ENCODE assay signal across 20 cellular contexts in the genomic region with DNA sequence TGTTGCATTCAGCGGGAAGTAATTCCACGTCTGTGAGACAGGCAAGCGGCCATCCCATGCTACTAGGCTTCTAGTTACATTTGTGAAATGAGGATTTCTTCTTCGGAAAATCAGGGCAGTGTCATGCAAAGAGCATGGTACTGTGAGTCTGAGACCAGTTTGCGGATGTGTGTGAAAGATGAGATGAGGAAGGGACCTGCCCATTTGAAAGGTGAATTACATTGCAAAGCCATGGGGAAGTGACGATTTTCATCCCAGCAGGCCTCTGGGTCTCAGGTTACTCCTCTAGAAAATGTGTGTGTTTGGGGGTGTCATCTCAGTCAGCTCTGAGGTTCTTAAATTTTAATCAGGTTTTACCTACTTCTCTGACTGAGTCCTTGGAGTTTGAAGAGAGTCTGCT.
"Had no signal": no experiment of that assay in that cellular context is flagged by ENCODE, and none has a peak within 500 bp of the region (broad histone marks: within the 10 kb centered on the region; RNA-seq: fewer than 3 reads in every experiment).

No MANE protein-coding gene starts in this region.

- H3K27ac ChIP-seq: cardiac muscle cell, epithelial cell of prostate, foreskin keratinocyte, neutrophil, parathyroid adenoma, spleen had no signal

- H3K9me3 Mint-ChIP-seq: activated naive CD4-positive, alpha-beta T cell treated with anti-CD3 and anti-CD28 coated beads, Interleukin-2, amount 50 U/mL, for 72 hours; activated T-cell treated with anti-CD3 and anti-CD28 coated beads, Interleukin-2, amount 50 U/mL, for 72 hours; immature natural killer cell; T-cell had no signal

- DNase-seq: activated CD4-positive, alpha-beta T cell treated with anti-CD3 and anti-CD28 coated beads, Interleukin-2, amount 50 U/mL, for 1 hour; activated CD8-positive, alpha-beta memory T cell treated with anti-CD3 and anti-CD28 coated beads, Interleukin-2, amount 50 U/mL, for 4 hours; activated gamma-delta T cell treated with Interleukin-2 at 50 U/mL for 16 hours; activated T-cell treated with anti-CD3 and anti-CD28 coated beads, Interleukin-2, amount 50 U/mL, for 72 hours; dermis blood vessel endothelial cell; foreskin keratinocyte; hippocampal formation; immature natural killer cell; kidney glomerular epithelial cell; left ventricle myocardium superior; spleen; stimulated activated CD8-positive, alpha-beta memory T cell treated with anti-CD3 and anti-CD28 coated beads, Interleukin-4, amount 100 ng/mL, for 48 hours; stimulated activated naive CD4-positive, alpha-beta T cell; T-cell had no signal

- H3K4me3 ChIP-seq: cardiac muscle cell, spleen had no signal

- H3K9me3 ChIP-seq: neutrophil, spleen had no signal

- H3K27ac Mint-ChIP-seq: activated T-cell treated with anti-CD3 and anti-CD28 coated beads, Interleukin-2, amount 50 U/mL, for 72 hours; immature natural killer cell; T-cell had no signal

- H3K4me3 Mint-ChIP-seq: activated T-cell treated with anti-CD3 and anti-CD28 coated beads, Interleukin-2, amount 50 U/mL, for 72 hours; immature natural killer cell; T-cell had no signal

- ATAC-seq: activated naive CD4-positive, alpha-beta T cell treated with anti-CD3 and anti-CD28 coated beads, Interleukin-2, amount 50 U/mL, for 72 hours; activated T-cell treated with anti-CD3 and anti-CD28 coated beads, Interleukin-2, amount 50 U/mL, for 72 hours; foreskin keratinocyte; left ventricle myocardium superior; SK-N-SH treated with all-trans-retinoic acid at 6 μM for 48 hours; T-cell had no signal

- H3K27me3 ChIP-seq: foreskin keratinocyte, neutrophil, spleen had no signal

- H3K9ac ChIP-seq: parathyroid adenoma had no signal

- H3K79me2 ChIP-seq: parathyroid adenoma had no signal

- H3K4me1 ChIP-seq: foreskin keratinocyte, parathyroid adenoma had no signal

- H3K27me3 Mint-ChIP-seq: T-cell had no signal

- H2AFZ ChIP-seq: parathyroid adenoma had no signal
